Comparison of ENCODE assay signal across 19 cellular contexts in genomic region chr19:15443325-15443724, GRCh38. TPM values are rescaled to one million over a fixed set of nuclear protein-coding genes. Genes with fewer than 3 reads are reported as not detected.
DNase-seq lines count a peak whose midpoint lies in the region; ATAC-seq and TF ChIP-seq lines count a peak whose summit lies in the region.
"Had no signal": no experiment of that assay in that cellular context is flagged by ENCODE, and none has a peak within 500 bp of the region (broad histone marks: within the 10 kb centered on the region; RNA-seq: fewer than 3 reads in every experiment).

No MANE protein-coding gene starts in this region.

- TF ChIP-seq CTCF in heart left ventricle (IDR thresholded peaks at IDR 0.05) (no peak), coronary artery (IDR thresholded peaks at IDR 0.05) (no peak), neutrophil (IDR thresholded peaks at IDR 0.05) (no peak), tibial artery (IDR thresholded peaks at IDR 0.05) (no peak)

- WGBS in right cardiac atrium, result over 99% methylated on average over 3 of the region's 3 CpGs
- 92 to 96% (median 95%) methylated on average over 3 of the region's 3 CpGs for WGBS in heart left ventricle, 4 donors

- H3K36me3 ChIP-seq in heart left ventricle, result peaks cover 0 to 14% (median 0%) of the 10 kb centered on the region in 9 donors
- peaks cover 31% of the 10 kb centered on the region for H3K36me3 ChIP-seq in neutrophil
- H3K36me3 ChIP-seq in tibial artery, result peaks cover 0 to 31% (median 0%) of the 10 kb centered on the region in 3 donors
- H3K36me3 ChIP-seq: BE2C, HAP-1 had no signal

- H3K4me3 ChIP-seq in right cardiac atrium (ENCODE audit: low read length) (no peak overlapping the region), heart left ventricle (no peak overlapping the region), coronary artery (no peak overlapping the region), neutrophil (ENCODE audit: low read depth in 1 of 2, low read length in 1 of 2) (no peak overlapping the region), tibial artery (no peak overlapping the region)
- H3K4me3 ChIP-seq: GM23248, HAP-1 had no signal

- DNase-seq in right cardiac atrium, result no peak
- no peak for DNase-seq in heart left ventricle
- DNase-seq in coronary artery (ENCODE audit: low spot score), result no peak
- no peak for DNase-seq in tibial artery
- no peak for DNase-seq in AG08396 (ENCODE audit: low spot score)
- DNase-seq in HT-29 (ENCODE audit: low spot score), result no peak
- DNase-seq: BE2C; CD4-positive, CD25-positive, alpha-beta regulatory T cell; CD8-positive, alpha-beta memory T cell; COR-L47; GM23248 had no signal

- intact Hi-C loops in right cardiac atrium (cut with DNase I) (no loop called here), heart left ventricle (cut with DNase I) (no loop called here), tibial artery (cut with DNase I; ENCODE audit: low total_unique reads) (no loop called here)

- no peaks in the 10 kb centered on the region for H3K27me3 ChIP-seq in right cardiac atrium (ENCODE audit: control insufficient read depth, insufficient read depth)
- H3K27me3 ChIP-seq in heart left ventricle, result no peaks in the 10 kb centered on the region
- no peaks in the 10 kb centered on the region for H3K27me3 ChIP-seq in neutrophil
- H3K27me3 ChIP-seq in tibial artery, result no peaks in the 10 kb centered on the region
- H3K27me3 ChIP-seq: BE2C had no signal

- no peaks in the 10 kb centered on the region for H3K9me3 ChIP-seq in right cardiac atrium (ENCODE audit: control insufficient read depth, low read length)
- H3K9me3 ChIP-seq in heart left ventricle, result no peaks in the 10 kb centered on the region
- no peaks in the 10 kb centered on the region for H3K9me3 ChIP-seq in neutrophil
- no peaks in the 10 kb centered on the region for H3K9me3 ChIP-seq in tibial artery
- H3K9me3 ChIP-seq: BE2C, HAP-1 had no signal

- H3K27ac ChIP-seq in right cardiac atrium (ENCODE audit: low read length) (peak overlapping the region; percentile 12), heart left ventricle (peak overlapping the region in 5 of 12 donors; percentile 79 to 95 (median 90)), coronary artery (peak overlapping the region; percentile 87 to 89), neutrophil (peak overlapping the region; percentile 88), tibial artery (peak overlapping the region; percentile 75 to 79)
- H3K27ac ChIP-seq: GM23248, HL-60 had no signal

- no peak for TF ChIP-seq POLR2A in heart left ventricle (IDR thresholded peaks at IDR 0.05)

- H3K4me1 ChIP-seq in right cardiac atrium (ENCODE audit: control insufficient read depth, insufficient read depth, low read length) (peaks cover 11% of the 10 kb centered on the region), heart left ventricle (peaks cover 0 to 45% (median 9%) of the 10 kb centered on the region in 12 donors), neutrophil (ENCODE audit: control insufficient read depth in 1 of 2, insufficient read depth in 1 of 2, low read depth in 1 of 2, low read length in 1 of 2) (peaks cover 62 to 69% of the 10 kb centered on the region in 2 experiments), tibial artery (peaks cover 0 to 63% (median 54%) of the 10 kb centered on the region in 4 donors)
- H3K4me1 ChIP-seq: BE2C, HAP-1 had no signal

- no peak for ATAC-seq in right cardiac atrium
- ATAC-seq in heart left ventricle, result no peak
- no peak for ATAC-seq in GM18520 (IDR thresholded peaks at IDR 0.05; ENCODE audit: unreplicated experiment)
- ATAC-seq: HepG2 had no signal

RNA-seq across cellular contexts. Expression of gene WIZ, which starts 6.4 kb away (rescaled TPM):
- total RNA-seq in right cardiac atrium, result 10 to 100 TPM; 28.9 to 36.5 (median 33.3) TPM
- polyA plus RNA-seq in right cardiac atrium, result 28.0 TPM
- 10 to 100 TPM; 23.1 to 52.4 (median 25.7) TPM for total RNA-seq in heart left ventricle
- polyA plus RNA-seq in heart left ventricle, result 10 to 100 TPM; 19.0 to 26.2 TPM
- total RNA-seq in HT-29 (2014; rRNA removed; shearing (Covaris generic)), result 18.4 and 32.9 TPM in 2 replicates

RNA-seq across cellular contexts. Expression of gene RASAL3, which starts 21.0 kb away (rescaled TPM):
- 1 to 10 TPM in 2 of 4 donors, under 1 TPM in 2; 0.68 to 2.5 (median 1.3) TPM for total RNA-seq in right cardiac atrium
- 0.66 TPM for polyA plus RNA-seq in right cardiac atrium
- 1 to 10 TPM in 5 of 9 donors, under 1 TPM in 4; 0.42 to 9.1 (median 1.0) TPM for total RNA-seq in heart left ventricle
- under 1 TPM; 0.60 to 0.99 TPM for polyA plus RNA-seq in heart left ventricle
- not detected in 2 replicates for total RNA-seq in HT-29 (2014; rRNA removed; shearing (Covaris generic))
- total RNA-seq: A172, GM23248, H4, HepG2 had no signal
- polyA plus RNA-seq: GM23248, HepG2 had no signal

RNA-seq across cellular contexts. Expression of gene AKAP8L, which starts 24.5 kb away (rescaled TPM):
- total RNA-seq in right cardiac atrium, result 100 to 1,000 TPM in 1 of 4 donors, 10 to 100 TPM in 3; 64.4 to 106 (median 86.1) TPM
- polyA plus RNA-seq in right cardiac atrium, result 66.5 TPM
- total RNA-seq in heart left ventricle, result 10 to 100 TPM; 46.5 to 72.2 (median 60.1) TPM
- 10 to 100 TPM; 43.3 to 67.5 TPM for polyA plus RNA-seq in heart left ventricle
- total RNA-seq in HT-29 (2014; rRNA removed; shearing (Covaris generic)), result 66.2 and 66.3 TPM in 2 replicates

RNA-seq across cellular contexts. Expression of gene PGLYRP2, which starts 36.0 kb away (rescaled TPM):
- total RNA-seq in right cardiac atrium (not detected), heart left ventricle (not detected)
- polyA plus RNA-seq in right cardiac atrium (not detected), heart left ventricle (not detected)
- not detected in 2 replicates for total RNA-seq in HT-29 (2014; rRNA removed; shearing (Covaris generic))
- total RNA-seq: A172; CD4-positive, CD25-positive, alpha-beta regulatory T cell; GM23248; H4 had no signal
- polyA plus RNA-seq: GM23248, IgD-negative memory B cell had no signal
